8 cellular contexts compared by ENCODE assay signal in genomic region chr14:40222996-40223395, GRCh38.
"Had no signal": no experiment of that assay in that cellular context is flagged by ENCODE, and none has a peak within 500 bp of the region (broad histone marks: within the 10 kb centered on the region; RNA-seq: fewer than 3 reads in every experiment).

No MANE protein-coding gene starts in this region.

- DNase-seq: GM23248, GOT3, H7, HCEC 1CT, IMR-90, KG1 had no signal

- ATAC-seq: K562 had no signal

- H2AFZ ChIP-seq: GM23248 had no signal

- H3K9ac ChIP-seq: GM23248 had no signal

- H3K27ac ChIP-seq: GM23248, HL-60 had no signal

- H3K4me3 ChIP-seq: GM23248, K562 had no signal

- FAIRE-seq: K562 had no signal
